1 cellular context compared by ENCODE assay signal in the genomic region with DNA sequence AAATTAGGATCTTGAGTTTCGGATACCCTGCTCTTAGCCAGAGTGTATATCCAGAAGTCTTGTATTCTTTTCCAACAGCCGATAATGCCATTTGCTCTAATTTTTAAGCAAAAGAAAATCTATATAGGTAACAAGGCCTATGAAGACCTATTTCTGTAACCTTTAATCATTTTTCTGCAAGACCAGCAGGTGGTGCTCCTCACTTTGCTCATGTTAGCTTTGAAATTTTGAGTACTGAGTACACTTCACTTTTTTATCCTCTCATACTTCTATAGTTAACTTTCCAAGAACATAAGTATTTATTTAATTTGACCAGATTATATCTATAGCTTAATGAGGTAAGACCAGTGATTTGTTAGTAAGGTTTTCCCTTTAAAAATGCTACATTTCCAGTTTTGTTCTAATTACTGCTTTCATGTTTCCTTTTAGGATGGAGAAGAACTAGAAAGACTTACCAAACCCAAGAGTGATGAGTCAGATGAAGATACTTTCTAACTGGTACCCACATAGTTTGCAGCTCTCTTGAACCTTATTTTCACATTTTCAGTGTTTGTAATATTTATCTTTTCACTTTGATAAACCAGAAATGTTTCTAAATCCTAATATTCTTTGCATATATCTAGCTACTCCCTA.
TF ChIP-seq lines count a peak whose summit lies in the region.

No MANE protein-coding gene starts in this region.

TF ChIP-seq in GM12878, 131 proteins besides CTCF, POLR2A, EP300 and RAD21:
- TF ChIP-seq SMC3 (IDR thresholded peaks at IDR 0.05; ENCODE audit: borderline replicate concordance, low read length) = peak; percentile 45; the same call in 1 of the 2 replicates
- TF ChIP-seq, protein P1, sequence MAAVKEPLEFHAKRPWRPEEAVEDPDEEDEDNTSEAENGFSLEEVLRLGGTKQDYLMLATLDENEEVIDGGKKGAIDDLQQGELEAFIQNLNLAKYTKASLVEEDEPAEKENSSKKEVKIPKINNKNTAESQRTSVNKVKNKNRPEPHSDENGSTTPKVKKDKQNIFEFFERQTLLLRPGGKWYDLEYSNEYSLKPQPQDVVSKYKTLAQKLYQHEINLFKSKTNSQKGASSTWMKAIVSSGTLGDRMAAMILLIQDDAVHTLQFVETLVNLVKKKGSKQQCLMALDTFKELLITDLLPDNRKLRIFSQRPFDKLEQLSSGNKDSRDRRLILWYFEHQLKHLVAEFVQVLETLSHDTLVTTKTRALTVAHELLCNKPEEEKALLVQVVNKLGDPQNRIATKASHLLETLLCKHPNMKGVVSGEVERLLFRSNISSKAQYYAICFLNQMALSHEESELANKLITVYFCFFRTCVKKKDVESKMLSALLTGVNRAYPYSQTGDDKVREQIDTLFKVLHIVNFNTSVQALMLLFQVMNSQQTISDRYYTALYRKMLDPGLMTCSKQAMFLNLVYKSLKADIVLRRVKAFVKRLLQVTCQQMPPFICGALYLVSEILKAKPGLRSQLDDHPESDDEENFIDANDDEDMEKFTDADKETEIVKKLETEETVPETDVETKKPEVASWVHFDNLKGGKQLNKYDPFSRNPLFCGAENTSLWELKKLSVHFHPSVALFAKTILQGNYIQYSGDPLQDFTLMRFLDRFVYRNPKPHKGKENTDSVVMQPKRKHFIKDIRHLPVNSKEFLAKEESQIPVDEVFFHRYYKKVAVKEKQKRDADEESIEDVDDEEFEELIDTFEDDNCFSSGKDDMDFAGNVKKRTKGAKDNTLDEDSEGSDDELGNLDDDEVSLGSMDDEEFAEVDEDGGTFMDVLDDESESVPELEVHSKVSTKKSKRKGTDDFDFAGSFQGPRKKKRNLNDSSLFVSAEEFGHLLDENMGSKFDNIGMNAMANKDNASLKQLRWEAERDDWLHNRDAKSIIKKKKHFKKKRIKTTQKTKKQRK (IDR thresholded peaks at IDR 0.05; ENCODE audit: low read depth, low read length) = no peak
TF ChIP-seq in GM12878: peak in this region for 1.
